ENCODE assay signal across 1 cellular context in the genomic region with DNA sequence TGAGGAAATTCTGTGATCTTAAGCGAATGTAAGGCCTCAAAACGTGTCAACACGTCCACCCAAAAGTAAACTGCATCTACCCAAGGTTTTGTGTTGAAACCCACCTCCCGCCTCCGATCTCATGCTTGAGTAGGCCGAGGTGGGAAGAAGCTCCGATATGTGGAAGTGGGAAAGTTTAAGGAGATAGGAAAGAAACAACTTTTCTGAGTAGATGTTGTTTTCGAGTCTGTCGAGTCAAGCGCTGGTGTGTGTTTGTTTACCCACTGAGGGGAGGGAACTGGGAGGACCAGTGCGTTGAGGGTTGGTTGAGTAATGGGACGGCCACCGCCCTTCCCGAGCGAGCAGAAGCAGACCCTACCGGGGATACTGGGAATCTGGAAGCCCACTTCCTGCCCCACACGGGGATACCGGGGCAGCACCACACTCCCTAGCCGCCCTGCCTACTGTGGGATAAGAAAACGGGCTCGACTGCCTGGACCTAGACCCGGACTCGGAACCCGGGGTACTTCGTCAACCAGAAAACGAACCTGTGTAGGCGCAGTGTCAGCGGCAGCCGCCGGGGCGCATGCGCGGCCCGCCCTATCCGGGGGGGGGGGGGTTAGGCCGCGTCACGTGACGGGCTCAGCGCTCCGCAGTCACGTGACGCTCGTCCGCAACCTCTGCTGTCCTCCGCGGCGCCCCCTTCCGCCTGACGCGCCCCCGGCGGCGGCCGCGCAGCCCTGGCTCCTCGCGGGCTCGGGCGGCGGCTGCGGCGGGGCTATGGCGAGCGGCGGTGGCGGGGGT.
TF ChIP-seq lines count a peak whose summit lies in the region.

A gene with protein sequence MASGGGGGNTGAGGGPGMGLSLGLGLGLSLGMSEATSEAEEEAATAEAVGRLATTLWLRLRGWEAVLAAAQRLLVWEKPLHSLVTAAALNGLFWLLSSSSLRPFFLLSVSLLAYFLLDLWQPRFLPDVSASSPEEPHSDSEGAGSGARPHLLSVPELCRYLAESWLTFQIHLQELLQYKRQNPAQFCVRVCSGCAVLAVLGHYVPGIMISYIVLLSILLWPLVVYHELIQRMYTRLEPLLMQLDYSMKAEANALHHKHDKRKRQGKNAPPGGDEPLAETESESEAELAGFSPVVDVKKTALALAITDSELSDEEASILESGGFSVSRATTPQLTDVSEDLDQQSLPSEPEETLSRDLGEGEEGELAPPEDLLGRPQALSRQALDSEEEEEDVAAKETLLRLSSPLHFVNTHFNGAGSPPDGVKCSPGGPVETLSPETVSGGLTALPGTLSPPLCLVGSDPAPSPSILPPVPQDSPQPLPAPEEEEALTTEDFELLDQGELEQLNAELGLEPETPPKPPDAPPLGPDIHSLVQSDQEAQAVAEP (plus strand): TSS at position 682 of the 783 bp plus-strand sequence. CDS start 78 bp downstream, at position 760.

TF ChIP-seq in H1, 55 proteins besides CTCF, POLR2A, EP300 and RAD21 (continues in another document):
- TF ChIP-seq ATF3 (IDR thresholded peaks at IDR 0.05; ENCODE audit: insufficient read depth, low read depth, low read length) = peak; percentile 99
- TF ChIP-seq RBBP5 (IDR thresholded peaks at IDR 0.05; ENCODE audit: borderline replicate concordance, low read depth, low read length) = no peak
- TF ChIP-seq SP4 (IDR thresholded peaks at IDR 0.05; ENCODE audit: low read length) = peak; percentile 97
- no peak for TF ChIP-seq HDAC6 (IDR thresholded peaks at IDR 0.05; ENCODE audit: low read depth, low read length)
- no peak for TF ChIP-seq BACH1 (IDR thresholded peaks at IDR 0.05; ENCODE audit: low read length)
- no peak for TF ChIP-seq SRF (IDR thresholded peaks at IDR 0.05; ENCODE audit: low read depth, low read length)
- no peak for TF ChIP-seq CTBP2 (IDR thresholded peaks at IDR 0.05; ENCODE audit: borderline replicate concordance, insufficient read depth, insufficient read length, low read length)
- TF ChIP-seq CBX8 (IDR thresholded peaks at IDR 0.05; ENCODE audit: borderline replicate concordance, low read depth, low read length) = no peak
- TF ChIP-seq RXRA (IDR thresholded peaks at IDR 0.05; ENCODE audit: insufficient read depth, low read depth, low read length) = no peak
- TF ChIP-seq CREB1 (IDR thresholded peaks at IDR 0.05) = peak; percentile 51
- TF ChIP-seq FOSL1 (IDR thresholded peaks at IDR 0.05; ENCODE audit: insufficient read depth, low read depth, low read length) = peak; percentile 43; the same call in 1 of the 2 replicates
- no peak for TF ChIP-seq ASH2L (IDR thresholded peaks at IDR 0.05; ENCODE audit: low read length)
- TF ChIP-seq, protein P1, sequence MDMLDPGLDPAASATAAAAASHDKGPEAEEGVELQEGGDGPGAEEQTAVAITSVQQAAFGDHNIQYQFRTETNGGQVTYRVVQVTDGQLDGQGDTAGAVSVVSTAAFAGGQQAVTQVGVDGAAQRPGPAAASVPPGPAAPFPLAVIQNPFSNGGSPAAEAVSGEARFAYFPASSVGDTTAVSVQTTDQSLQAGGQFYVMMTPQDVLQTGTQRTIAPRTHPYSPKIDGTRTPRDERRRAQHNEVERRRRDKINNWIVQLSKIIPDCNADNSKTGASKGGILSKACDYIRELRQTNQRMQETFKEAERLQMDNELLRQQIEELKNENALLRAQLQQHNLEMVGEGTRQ (IDR thresholded peaks at IDR 0.05; ENCODE audit: low read length) = peak; percentile 99
- TF ChIP-seq KDM5A (IDR thresholded peaks at IDR 0.05; ENCODE audit: low read length) = no peak
- TF ChIP-seq BCL11A (IDR thresholded peaks at IDR 0.05; ENCODE audit: low read depth in 2 of 2, low read length in 2 of 2) = no peak
- peak; percentile 83 for TF ChIP-seq NRF1 (IDR thresholded peaks at IDR 0.05; ENCODE audit: low read depth, low read length)
- TF ChIP-seq TEAD4 (IDR thresholded peaks at IDR 0.05; ENCODE audit: low read depth, low read length) = no peak
- peak; percentile 43; the same call in 1 of the 2 replicates for TF ChIP-seq PHF8 (conservative IDR thresholded peaks at IDR 0.05; ENCODE audit: low read depth, low read length)
- TF ChIP-seq MAX (IDR thresholded peaks at IDR 0.05) = peak; percentile 28; the same call in 1 of the 2 replicates
- TF ChIP-seq JUND (IDR thresholded peaks at IDR 0.05; ENCODE audit: low read length) = 0 out of 2 replicates have a peak, but pooled peaks have one; percentile 11
- TF ChIP-seq RFX5 (IDR thresholded peaks at IDR 0.05; ENCODE audit: borderline replicate concordance, low read depth, low read length) = no peak
- TF ChIP-seq POU5F1 (IDR thresholded peaks at IDR 0.05; ENCODE audit: low read depth, low read length) = no peak
- no peak for TF ChIP-seq SUZ12 (IDR thresholded peaks at IDR 0.05; ENCODE audit: low read length)
- no peak for TF ChIP-seq CBX5 (IDR thresholded peaks at IDR 0.05; ENCODE audit: low read depth, low read length)
- no peak for TF ChIP-seq CHD7 (IDR thresholded peaks at IDR 0.05; ENCODE audit: insufficient replicate concordance, low read length)
- no peak for TF ChIP-seq YY1 (IDR thresholded peaks at IDR 0.05; ENCODE audit: low read depth, low read length)
- peak; percentile 69 to 90; a peak in 3 of 4 replicates for TF ChIP-seq SIN3A (conservative IDR thresholded peaks at IDR 0.05 in 1 of 2, IDR thresholded peaks at IDR 0.05 in 1 of 2; ENCODE audit: low read depth in 1 of 2, low read length in 2 of 2)
- no peak for TF ChIP-seq ZNF274 (IDR thresholded peaks at IDR 0.05; ENCODE audit: borderline replicate concordance, extremely low read depth, low read length)
- TF ChIP-seq BRCA1 (IDR thresholded peaks at IDR 0.05; ENCODE audit: low read depth, low read length) = no peak
- TF ChIP-seq TAF7 (optimal IDR thresholded peaks at IDR 0.05; ENCODE audit: borderline replicate concordance, low read depth, low read length) = no peak
- no peak for TF ChIP-seq EZH2 (IDR thresholded peaks at IDR 0.05; ENCODE audit: low read depth, low read length, severe bottlenecking)
- TF ChIP-seq SP1 (IDR thresholded peaks at IDR 0.05; ENCODE audit: low read depth, low read length) = no peak
- TF ChIP-seq TCF12 (IDR thresholded peaks at IDR 0.05; ENCODE audit: low read depth, low read length) = no peak
- no peak for TF ChIP-seq GABPA (IDR thresholded peaks at IDR 0.05; ENCODE audit: borderline replicate concordance, insufficient read depth, low read length)
- TF ChIP-seq KDM1A (IDR thresholded peaks at IDR 0.05; ENCODE audit: borderline replicate concordance, low read length) = no peak
- no peak for TF ChIP-seq SP2 (IDR thresholded peaks at IDR 0.05; ENCODE audit: low read length)
- no peak for TF ChIP-seq RNF2 (IDR thresholded peaks at IDR 0.05; ENCODE audit: borderline replicate concordance, low read depth, low read length, missing control alignments, poor library complexity, severe bottlenecking)
- TF ChIP-seq EGR1 (IDR thresholded peaks at IDR 0.05; ENCODE audit: borderline replicate concordance, low read depth, low read length) = no peak
- TF ChIP-seq, protein P2, sequence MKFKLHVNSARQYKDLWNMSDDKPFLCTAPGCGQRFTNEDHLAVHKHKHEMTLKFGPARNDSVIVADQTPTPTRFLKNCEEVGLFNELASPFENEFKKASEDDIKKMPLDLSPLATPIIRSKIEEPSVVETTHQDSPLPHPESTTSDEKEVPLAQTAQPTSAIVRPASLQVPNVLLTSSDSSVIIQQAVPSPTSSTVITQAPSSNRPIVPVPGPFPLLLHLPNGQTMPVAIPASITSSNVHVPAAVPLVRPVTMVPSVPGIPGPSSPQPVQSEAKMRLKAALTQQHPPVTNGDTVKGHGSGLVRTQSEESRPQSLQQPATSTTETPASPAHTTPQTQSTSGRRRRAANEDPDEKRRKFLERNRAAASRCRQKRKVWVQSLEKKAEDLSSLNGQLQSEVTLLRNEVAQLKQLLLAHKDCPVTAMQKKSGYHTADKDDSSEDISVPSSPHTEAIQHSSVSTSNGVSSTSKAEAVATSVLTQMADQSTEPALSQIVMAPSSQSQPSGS (IDR thresholded peaks at IDR 0.05; ENCODE audit: low read length) = no peak
- no peak for TF ChIP-seq CHD1 (IDR thresholded peaks at IDR 0.05; ENCODE audit: low read depth, low read length)
- no peak for TF ChIP-seq CHD2 (IDR thresholded peaks at IDR 0.05; ENCODE audit: low read length)
- TF ChIP-seq POLR2AphosphoS5 (IDR thresholded peaks at IDR 0.05; ENCODE audit: low read depth, low read length) = no peak
- peak; percentile 32 for TF ChIP-seq NANOG (IDR thresholded peaks at IDR 0.05; ENCODE audit: insufficient read depth, low read depth, low read length, poor library complexity, severe bottlenecking)
- TF ChIP-seq SIX5 (IDR thresholded peaks at IDR 0.05; ENCODE audit: low read depth, low read length) = no peak
- TF ChIP-seq JUN (IDR thresholded peaks at IDR 0.05; ENCODE audit: low read depth, low read length) = no peak
- TF ChIP-seq MAFK (IDR thresholded peaks at IDR 0.05; ENCODE audit: low read depth, low read length) = peak; percentile 12; the same call in 1 of the 2 replicates
- TF ChIP-seq TBP (IDR thresholded peaks at IDR 0.05; ENCODE audit: low read depth, low read length) = peak; percentile 51; the same call in 1 of the 2 replicates
- TF ChIP-seq SIRT6 (IDR thresholded peaks at IDR 0.05; ENCODE audit: low read length) = no peak
- no peak for TF ChIP-seq CEBPB (IDR thresholded peaks at IDR 0.05; ENCODE audit: low read depth, low read length)
- TF ChIP-seq TAF1 (IDR thresholded peaks at IDR 0.05; ENCODE audit: low read depth, low read length) = peak; percentile 66; the same call in 1 of the 2 replicates
